In the genomic region with DNA sequence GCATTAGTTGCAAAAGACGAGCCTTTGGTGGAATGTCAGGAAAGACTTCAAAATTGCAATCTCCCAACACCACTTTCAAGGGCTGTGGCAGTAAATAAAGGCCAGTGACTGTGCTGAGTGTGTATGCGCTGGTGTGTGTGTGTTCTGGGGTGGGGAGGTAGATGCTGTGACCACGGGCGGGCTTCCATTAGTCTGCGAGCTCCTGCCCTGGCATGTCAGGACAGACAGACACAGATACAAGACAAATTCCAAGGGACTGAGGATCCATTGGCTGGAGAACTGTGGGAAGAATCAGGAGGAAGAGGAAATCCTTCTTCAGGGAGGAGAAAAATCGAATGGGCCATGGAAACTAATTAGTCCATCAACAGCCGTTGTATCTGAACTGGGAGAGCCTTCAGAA, we compare ENCODE assay signal across 27 cellular contexts.
"Had no signal": no experiment of that assay in that cellular context is flagged by ENCODE, and none has a peak within 500 bp of the region (broad histone marks: within the 10 kb centered on the region; RNA-seq: fewer than 3 reads in every experiment).

No MANE protein-coding gene starts in this region.

- H3K4me1 Mint-ChIP-seq: activated CD4-positive, alpha-beta T cell treated with anti-CD3 and anti-CD28 coated beads, Interleukin-2, amount 10 ng/mL, durations not matched to agents 7 days and 5 days; activated naive CD4-positive, alpha-beta T cell treated with anti-CD3 and anti-CD28 coated beads, Interleukin-2, amount 10 ng/mL, durations not matched to agents 7 days and 5 days; activated naive CD8-positive, alpha-beta T cell treated with anti-CD3 and anti-CD28 coated beads for 36 hours had no signal

- H3K36me3 Mint-ChIP-seq: activated CD4-positive, alpha-beta memory T cell treated with anti-CD3 and anti-CD28 coated beads for 36 hours; activated naive CD4-positive, alpha-beta T cell treated with anti-CD3 and anti-CD28 coated beads, Interleukin-2, amount 10 ng/mL, durations not matched to agents 7 days and 5 days; activated naive CD8-positive, alpha-beta T cell treated with anti-CD3 and anti-CD28 coated beads for 36 hours; IgD-negative memory B cell had no signal

- H3K27ac Mint-ChIP-seq: activated CD4-positive, alpha-beta memory T cell treated with anti-CD3 and anti-CD28 coated beads for 36 hours; activated CD4-positive, alpha-beta T cell treated with anti-CD3 and anti-CD28 coated beads, Interleukin-2, amount 10 ng/mL, durations not matched to agents 7 days and 5 days; activated naive CD4-positive, alpha-beta T cell treated with anti-CD3 and anti-CD28 coated beads, Interleukin-2, amount 10 ng/mL, durations not matched to agents 7 days and 5 days; activated naive CD8-positive, alpha-beta T cell treated with anti-CD3 and anti-CD28 coated beads for 36 hours; activated T-helper 2 cell treated with anti-CD3 and anti-CD28 coated beads, Interferon-gamma antibody, Interleukin-2, Interleukin-4, amounts not matched to agents 10 μg/mL and 5 μg/mL and 100 μg/mL, durations not matched to agents 14 hours and 24 hours and 36 hours had no signal

- DNase-seq: activated CD4-positive, alpha-beta memory T cell treated with anti-CD3 and anti-CD28 coated beads for 36 hours; activated CD4-positive, alpha-beta T cell treated with anti-CD3 and anti-CD28 coated beads, Interleukin-2, amount 10 ng/mL, durations not matched to agents 7 days and 5 days; activated CD4-positive, CD25-positive, alpha-beta regulatory T cell; activated CD8-positive, alpha-beta memory T cell treated with anti-CD3 and anti-CD28 coated beads for 24 hours; activated gamma-delta T cell treated with Interleukin-2 at 50 U/mL for 16 hours; activated naive CD4-positive, alpha-beta T cell treated with anti-CD3 and anti-CD28 coated beads, Interleukin-2, amount 10 ng/mL, durations not matched to agents 7 days and 5 days; activated naive CD8-positive, alpha-beta T cell treated with anti-CD3 and anti-CD28 coated beads for 36 hours; activated T-cell treated with anti-CD3 and anti-CD28 coated beads for 4 hours; activated T-cell treated with anti-CD3 and anti-CD28 coated beads, Interleukin-2, amount 50 U/mL, for 48 hours; KG1; NCI-H1105; NCI-H1436; NCI-H1694 treated with DMSO at 0.1 percent for 48 hours; NCI-H2029 treated with DMSO at 0.1 percent for 48 hours; NCI-H510A treated with DMSO at 0.1 percent for 48 hours; NCI-H69; NK-92 treated with Interleukin-12 subunit alpha and Interleukin-12 subunit beta, amount 100 ng/mL, for 24 hours; OCI-M1; Right ventricle myocardium superior; SJCRH30; SK-N-SH; T-helper 1 cell had no signal

- H3K9me3 Mint-ChIP-seq: activated CD4-positive, alpha-beta memory T cell treated with anti-CD3 and anti-CD28 coated beads for 36 hours; activated CD4-positive, alpha-beta T cell treated with anti-CD3 and anti-CD28 coated beads, Interleukin-2, amount 10 ng/mL, durations not matched to agents 7 days and 5 days; activated naive CD4-positive, alpha-beta T cell treated with anti-CD3 and anti-CD28 coated beads, Interleukin-2, amount 10 ng/mL, durations not matched to agents 7 days and 5 days; activated naive CD8-positive, alpha-beta T cell treated with anti-CD3 and anti-CD28 coated beads for 36 hours; activated T-helper 2 cell treated with anti-CD3 and anti-CD28 coated beads, Interferon-gamma antibody, Interleukin-2, Interleukin-4, amounts not matched to agents 10 μg/mL and 5 μg/mL and 100 μg/mL, durations not matched to agents 14 hours and 24 hours and 36 hours; IgD-negative memory B cell had no signal

- H3K27me3 ChIP-seq: SJCRH30 had no signal

- H3K9me3 ChIP-seq: SJCRH30, SK-N-SH had no signal

- H3K27ac ChIP-seq: RWPE1, SJCRH30, VCaP had no signal

- H3K36me3 ChIP-seq: SJCRH30 had no signal

- H3K4me3 Mint-ChIP-seq: activated CD4-positive, alpha-beta memory T cell treated with anti-CD3 and anti-CD28 coated beads for 36 hours; activated CD4-positive, alpha-beta T cell treated with anti-CD3 and anti-CD28 coated beads, Interleukin-2, amount 10 ng/mL, durations not matched to agents 7 days and 5 days; activated naive CD4-positive, alpha-beta T cell treated with anti-CD3 and anti-CD28 coated beads, Interleukin-2, amount 10 ng/mL, durations not matched to agents 7 days and 5 days; activated naive CD8-positive, alpha-beta T cell treated with anti-CD3 and anti-CD28 coated beads for 36 hours; IgD-negative memory B cell had no signal

- H3K4me3 ChIP-seq: SJCRH30 had no signal

- ATAC-seq: Panc1 had no signal

- H3K4me1 ChIP-seq: SJCRH30 had no signal
